Comparison of ENCODE assay signal across 8 cellular contexts in the genomic region with DNA sequence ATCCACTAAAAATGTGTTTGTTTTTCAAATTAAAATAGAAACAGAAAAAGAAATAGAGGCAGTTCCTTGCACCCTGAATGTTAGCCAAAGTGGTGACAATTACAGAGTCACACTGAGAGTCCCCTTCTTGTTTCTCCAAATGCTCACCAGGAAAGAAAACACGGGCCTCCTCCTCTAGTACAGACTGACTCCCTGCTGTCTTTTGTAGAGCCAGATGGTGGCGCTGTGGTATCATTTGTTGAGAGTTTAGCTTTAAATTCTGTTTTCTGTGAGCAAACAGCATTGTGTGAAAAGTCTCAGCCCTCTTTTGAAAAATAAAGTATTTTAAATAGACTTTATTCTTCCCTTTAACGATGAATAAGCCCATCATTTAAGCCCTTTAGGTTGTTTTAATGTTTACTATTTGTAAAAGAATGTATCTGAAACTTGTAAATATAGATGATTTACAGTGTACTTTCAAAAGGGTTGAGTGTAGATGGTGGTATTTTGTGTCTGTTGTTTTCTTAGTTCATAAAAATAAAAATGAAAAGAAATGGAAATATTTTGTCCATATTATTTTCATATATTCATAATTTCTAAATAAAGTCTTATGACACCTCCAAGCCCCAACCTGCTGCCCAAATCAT. TPM values are rescaled to one million over a fixed set of nuclear protein-coding genes. Genes with fewer than 3 reads are reported as not detected.
DNase-seq lines count a peak whose midpoint lies in the region; ATAC-seq, FAIRE-seq and TF ChIP-seq lines count a peak whose summit lies in the region.

No MANE protein-coding gene starts in this region.

- DNase-seq in GM04504 (ENCODE audit: low read depth) (peak; percentile 14), HCEC 1CT (peak; percentile 5), LoVo (ENCODE audit: low spot score) (peak; percentile 66), epithelial cell of proximal tubule (ENCODE audit: low read depth) (no peak), T-helper 17 cell (no peak)
- peak in 1 of 9 donors; percentile 22 for DNase-seq in naive thymus-derived CD4-positive, alpha-beta T cell

- H3K27me3 ChIP-seq in naive thymus-derived CD4-positive, alpha-beta T cell (ENCODE audit: control insufficient read depth in 2 of 2, insufficient read depth in 2 of 2, low read length in 2 of 2): no peaks in the 10 kb centered on the region

- CTCF ChIA-PET in naive thymus-derived CD4-positive, alpha-beta T cell (lab: Charles Lee): no interaction called here

- no peak overlapping the region for H3K27ac ChIP-seq in naive thymus-derived CD4-positive, alpha-beta T cell (ENCODE audit: low read depth, low read length)

- FAIRE-seq in A204.1 (lab: Jason Lieb, UNC): peak; percentile 89

- POLR2A ChIA-PET in naive thymus-derived CD4-positive, alpha-beta T cell (lab: Charles Lee): no interaction called here

- ATAC-seq in SK-N-SH treated with all-trans-retinoic acid at 6 μM for 48 hours (peak; percentile 92), T-helper 17 cell (no peak)
- ATAC-seq in naive thymus-derived CD4-positive, alpha-beta T cell: peak; percentile 40

- H3K4me1 Mint-ChIP-seq in naive thymus-derived CD4-positive, alpha-beta T cell: no peaks in the 10 kb centered on the region
- H3K4me1 Mint-ChIP-seq in T-helper 17 cell: no peaks in the 10 kb centered on the region

- H3K9me3 ChIP-seq in naive thymus-derived CD4-positive, alpha-beta T cell (ENCODE audit: control insufficient read depth in 2 of 3, low read length in 3 of 3): no peaks in the 10 kb centered on the region
- no peaks in the 10 kb centered on the region for H3K9me3 ChIP-seq in T-helper 17 cell (ENCODE audit: control insufficient read depth, low read length, poor library complexity, severe bottlenecking)

- TF ChIP-seq CTCF in epithelial cell of proximal tubule (conservative IDR thresholded peaks at IDR 0.05; ENCODE audit: low read depth, low read length): peak; percentile 94

- H3K4me1 ChIP-seq in naive thymus-derived CD4-positive, alpha-beta T cell (ENCODE audit: control insufficient read depth in 2 of 2, insufficient read depth in 2 of 2, low read length in 2 of 2): no peaks in the 10 kb centered on the region

- no peaks in the 10 kb centered on the region for H3K9me3 Mint-ChIP-seq in naive thymus-derived CD4-positive, alpha-beta T cell

- no peak overlapping the region for H3K4me3 ChIP-seq in epithelial cell of proximal tubule (ENCODE audit: low read depth, low read length)
- no peak overlapping the region for H3K4me3 ChIP-seq in naive thymus-derived CD4-positive, alpha-beta T cell (ENCODE audit: low read length)

- no peak overlapping the region for H3K4me3 Mint-ChIP-seq in naive thymus-derived CD4-positive, alpha-beta T cell
- H3K4me3 Mint-ChIP-seq in T-helper 17 cell: no peak overlapping the region

- H3K27ac Mint-ChIP-seq in naive thymus-derived CD4-positive, alpha-beta T cell: no peak overlapping the region
- no peak overlapping the region for H3K27ac Mint-ChIP-seq in T-helper 17 cell

- intact Hi-C loops in naive thymus-derived CD4-positive, alpha-beta T cell (cut with micrococcal nuclease): loop anchor here (1.0 to 5.0 kb wide), 5 partner anchors 335 to 806 kb away; no protein-coding TSS in a partner anchor

- no peaks in the 10 kb centered on the region for H3K36me3 ChIP-seq in naive thymus-derived CD4-positive, alpha-beta T cell (ENCODE audit: control insufficient read depth in 2 of 3, insufficient read depth in 3 of 3, low read length in 3 of 3)

- peaks cover 0 to 4% (median 0%) of the 10 kb centered on the region in 5 donors for H3K27me3 Mint-ChIP-seq in naive thymus-derived CD4-positive, alpha-beta T cell
- H3K27me3 Mint-ChIP-seq in T-helper 17 cell: peaks cover 4% of the 10 kb centered on the region

- H3K36me3 Mint-ChIP-seq in naive thymus-derived CD4-positive, alpha-beta T cell: no peaks in the 10 kb centered on the region
- no peaks in the 10 kb centered on the region for H3K36me3 Mint-ChIP-seq in T-helper 17 cell (ENCODE audit: low read depth)

TF ChIP-seq in SK-N-SH treated with all-trans-retinoic acid at 6 μM for 48 hours, 23 proteins besides CTCF, POLR2A, EP300 and RAD21 (continues in another document):
- TF ChIP-seq ZNF8 (CRISPR knock-in tag; IDR thresholded peaks at IDR 0.05) (no peak), TSHZ2 (CRISPR knock-in tag; IDR thresholded peaks at IDR 0.05) (no peak), GLIS3 (CRISPR knock-in tag; IDR thresholded peaks at IDR 0.05) (no peak), TOX (CRISPR knock-in tag; IDR thresholded peaks at IDR 0.05; ENCODE audit: borderline replicate concordance) (no peak), TCF4 (CRISPR knock-in tag; IDR thresholded peaks at IDR 0.05; ENCODE audit: borderline replicate concordance) (no peak), ESRRG (CRISPR knock-in tag; IDR thresholded peaks at IDR 0.05) (no peak), OSR1 (CRISPR knock-in tag; IDR thresholded peaks at IDR 0.05) (no peak), PATZ1 (CRISPR knock-in tag; IDR thresholded peaks at IDR 0.05; ENCODE audit: borderline replicate concordance) (no peak), CSDC2 (CRISPR knock-in tag; IDR thresholded peaks at IDR 0.05) (no peak), ZC3H10 (CRISPR knock-in tag; IDR thresholded peaks at IDR 0.05) (no peak), ZNF70 (CRISPR knock-in tag; IDR thresholded peaks at IDR 0.05) (no peak), ISL1 (CRISPR knock-in tag; IDR thresholded peaks at IDR 0.05) (no peak), BACH2 (CRISPR knock-in tag; IDR thresholded peaks at IDR 0.05; ENCODE audit: borderline replicate concordance) (no peak)
- TF ChIP-seq, protein P1, sequence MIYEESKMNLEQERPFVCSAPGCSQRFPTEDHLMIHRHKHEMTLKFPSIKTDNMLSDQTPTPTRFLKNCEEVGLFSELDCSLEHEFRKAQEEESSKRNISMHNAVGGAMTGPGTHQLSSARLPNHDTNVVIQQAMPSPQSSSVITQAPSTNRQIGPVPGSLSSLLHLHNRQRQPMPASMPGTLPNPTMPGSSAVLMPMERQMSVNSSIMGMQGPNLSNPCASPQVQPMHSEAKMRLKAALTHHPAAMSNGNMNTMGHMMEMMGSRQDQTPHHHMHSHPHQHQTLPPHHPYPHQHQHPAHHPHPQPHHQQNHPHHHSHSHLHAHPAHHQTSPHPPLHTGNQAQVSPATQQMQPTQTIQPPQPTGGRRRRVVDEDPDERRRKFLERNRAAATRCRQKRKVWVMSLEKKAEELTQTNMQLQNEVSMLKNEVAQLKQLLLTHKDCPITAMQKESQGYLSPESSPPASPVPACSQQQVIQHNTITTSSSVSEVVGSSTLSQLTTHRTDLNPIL (CRISPR knock-in tag; IDR thresholded peaks at IDR 0.05; ENCODE audit: low read depth): no peak
- TF ChIP-seq, protein P2, sequence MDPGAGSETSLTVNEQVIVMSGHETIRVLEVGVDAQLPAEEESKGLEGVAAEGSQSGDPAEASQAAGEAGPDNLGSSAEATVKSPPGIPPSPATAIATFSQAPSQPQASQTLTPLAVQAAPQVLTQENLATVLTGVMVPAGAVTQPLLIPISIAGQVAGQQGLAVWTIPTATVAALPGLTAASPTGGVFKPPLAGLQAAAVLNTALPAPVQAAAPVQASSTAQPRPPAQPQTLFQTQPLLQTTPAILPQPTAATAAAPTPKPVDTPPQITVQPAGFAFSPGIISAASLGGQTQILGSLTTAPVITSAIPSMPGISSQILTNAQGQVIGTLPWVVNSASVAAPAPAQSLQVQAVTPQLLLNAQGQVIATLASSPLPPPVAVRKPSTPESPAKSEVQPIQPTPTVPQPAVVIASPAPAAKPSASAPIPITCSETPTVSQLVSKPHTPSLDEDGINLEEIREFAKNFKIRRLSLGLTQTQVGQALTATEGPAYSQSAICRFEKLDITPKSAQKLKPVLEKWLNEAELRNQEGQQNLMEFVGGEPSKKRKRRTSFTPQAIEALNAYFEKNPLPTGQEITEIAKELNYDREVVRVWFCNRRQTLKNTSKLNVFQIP (CRISPR knock-in tag; IDR thresholded peaks at IDR 0.05; ENCODE audit: borderline replicate concordance, low read depth): no peak

RNA-seq across cellular contexts. Expression of gene ATOH1, which starts 36.9 kb away (rescaled TPM):
- not detected in 2 replicates for total RNA-seq in epithelial cell of proximal tubule
- total RNA-seq in naive thymus-derived CD4-positive, alpha-beta T cell: not detected
- not detected for polyA plus RNA-seq in naive thymus-derived CD4-positive, alpha-beta T cell
- not detected for total RNA-seq in T-helper 17 cell

Comparison
In these comparisons a context has a peak if more than half of its experiments do, and no peak if none do; other contexts are left out.
1. DNase-seq: peak in GM04504 (single experiment), HCEC 1CT (single experiment) and LoVo (single experiment); none in epithelial cell of proximal tubule (single experiment) and T-helper 17 cell (0 of 3).